In genomic region chr13:99174533-99175100, GRCh38 we compare ENCODE assay signal across 2 cellular contexts.
TF ChIP-seq lines count a peak whose summit lies in the region.

No MANE protein-coding gene starts in this region.

TF ChIP-seq in IMR-90, 13 proteins besides CTCF, POLR2A, EP300 and RAD21:
- TF ChIP-seq NFE2L2 (IDR thresholded peaks at IDR 0.05; ENCODE audit: low read depth, low read length) (no peak), RCOR1 (IDR thresholded peaks at IDR 0.05; ENCODE audit: insufficient replicate concordance, low read length) (no peak), BHLHE40 (IDR thresholded peaks at IDR 0.05; ENCODE audit: low read depth, low read length) (no peak), USF2 (IDR thresholded peaks at IDR 0.05; ENCODE audit: low read depth, low read length) (peak; percentile 57; the same call in 1 of the 2 replicates), MAZ (IDR thresholded peaks at IDR 0.05; ENCODE audit: borderline replicate concordance, low read depth, low read length) (no peak), SMC3 (IDR thresholded peaks at IDR 0.05; ENCODE audit: low read depth, low read length) (no peak), RFX5 (IDR thresholded peaks at IDR 0.05; ENCODE audit: low read depth, low read length) (no peak)

TF ChIP-seq in K562, 482 proteins besides CTCF, POLR2A, EP300 and RAD21:
- peak; percentile 58; the same call in 1 of the 2 replicates for TF ChIP-seq CEBPG (CRISPR knock-in tag; IDR thresholded peaks at IDR 0.05)
- TF ChIP-seq CEBPG (tag; conservative IDR thresholded peaks at IDR 0.05 in 1 of 2, IDR thresholded peaks at IDR 0.05 in 1 of 2), result peak in 1 of 2 experiments; percentile 45; a peak in 1 of 4 replicates
- TF ChIP-seq SMAD4 (CRISPR knock-in tag; conservative IDR thresholded peaks at IDR 0.05), result 0 out of 2 replicates have a peak, but pooled peaks have one; percentile 16
- TF ChIP-seq KHSRP (IDR thresholded peaks at IDR 0.05), result no peak
- no peak for TF ChIP-seq TEAD4 (IDR thresholded peaks at IDR 0.05; ENCODE audit: low read length)
- TF ChIP-seq TEAD4 (CRISPR knock-in tag; IDR thresholded peaks at IDR 0.05; ENCODE audit: borderline replicate concordance), result no peak
- TF ChIP-seq CTBP1 (IDR thresholded peaks at IDR 0.05; ENCODE audit: borderline replicate concordance), result no peak
- TF ChIP-seq USF1 (CRISPR knock-in tag; IDR thresholded peaks at IDR 0.05), result peak; percentile 78
- peak; percentile 28; the same call in 1 of the 2 replicates for TF ChIP-seq CEBPB (tag; IDR thresholded peaks at IDR 0.05)
- peak; percentile 81 for TF ChIP-seq USF2 (CRISPR knock-in tag; IDR thresholded peaks at IDR 0.05)
- TF ChIP-seq ATF3 (IDR thresholded peaks at IDR 0.05), result 0 out of 2 replicates have a peak, but pooled peaks have one; percentile 20
- TF ChIP-seq ATF3 (CRISPR knock-in tag; conservative IDR thresholded peaks at IDR 0.05), result no peak
- TF ChIP-seq RAD51 (IDR thresholded peaks at IDR 0.05; ENCODE audit: borderline replicate concordance, low read depth), result peak; percentile 56; the same call in 1 of the 2 replicates
- no peak for TF ChIP-seq SNRNP70 (optimal IDR thresholded peaks at IDR 0.05; ENCODE audit: low read depth, low read length)
- TF ChIP-seq ZNF217 (CRISPR knock-in tag; IDR thresholded peaks at IDR 0.05), result no peak
- TF ChIP-seq GATA2 (CRISPR knock-in tag; IDR thresholded peaks at IDR 0.05), result no peak
- TF ChIP-seq SUPT5H (IDR thresholded peaks at IDR 0.05), result no peak
TF ChIP-seq in K562: peak in this region for 7.
